ENCODE assay signal across 1 cellular context in genomic region chr17:37827905-37828304, GRCh38.
TF ChIP-seq lines count a peak whose summit lies in the region.

No MANE protein-coding gene starts in this region.

TF ChIP-seq in HCT116, 20 proteins besides CTCF, POLR2A, EP300 and RAD21:
- TF ChIP-seq MAX (IDR thresholded peaks at IDR 0.05) (no peak), SRF (IDR thresholded peaks at IDR 0.05; ENCODE audit: low read depth) (no peak), EZH2phosphoT487 (IDR thresholded peaks at IDR 0.05; ENCODE audit: borderline replicate concordance) (no peak), EGR1 (IDR thresholded peaks at IDR 0.05; ENCODE audit: low read depth) (no peak), ZNF274 (IDR thresholded peaks at IDR 0.05; ENCODE audit: low read depth, low read length) (no peak), ELF1 (IDR thresholded peaks at IDR 0.05; ENCODE audit: borderline replicate concordance, low read depth) (no peak), YY1 (IDR thresholded peaks at IDR 0.05; ENCODE audit: extremely low read depth, insufficient replicate concordance, low read depth, low read length) (no peak), SP1 (IDR thresholded peaks at IDR 0.05; ENCODE audit: low read depth) (no peak), CBX3 (IDR thresholded peaks at IDR 0.05; ENCODE audit: low read depth) (no peak), REST (IDR thresholded peaks at IDR 0.05; ENCODE audit: low read depth) (no peak), FOSL1 (IDR thresholded peaks at IDR 0.05; ENCODE audit: low read depth) (no peak), ATF3 (IDR thresholded peaks at IDR 0.05) (no peak), JUND (IDR thresholded peaks at IDR 0.05) (no peak), EZH2 (IDR thresholded peaks at IDR 0.05) (no peak)
